ENCODE assay signal across 1 cellular context in the genomic region with DNA sequence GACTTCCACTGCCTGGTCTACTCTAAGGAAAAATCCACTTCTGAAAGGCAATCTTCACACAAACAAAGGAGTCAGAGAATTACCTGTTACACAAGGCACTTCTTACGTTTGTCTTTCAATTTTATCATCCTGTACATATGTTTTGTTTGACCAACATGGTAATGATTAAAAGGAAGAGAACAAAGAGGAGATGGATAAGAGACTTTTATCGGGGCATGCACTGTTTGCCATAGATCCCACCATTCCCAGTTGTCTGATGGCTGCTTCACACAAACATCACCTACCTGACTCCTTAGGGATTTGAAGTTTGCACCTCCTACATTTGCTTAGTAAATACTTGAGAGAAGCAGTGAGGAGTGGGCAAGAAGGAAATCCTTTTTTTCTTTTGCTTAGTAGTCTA.
TF ChIP-seq lines count a peak whose summit lies in the region.

No MANE protein-coding gene starts in this region.

TF ChIP-seq in HepG2, 621 proteins besides CTCF, POLR2A, EP300 and RAD21 (continued from another document):
- TF ChIP-seq NBN (conservative IDR thresholded peaks at IDR 0.05) (no peak), ISX (CRISPR knock-in tag; conservative IDR thresholded peaks at IDR 0.05) (no peak), ZFAT (CRISPR knock-in tag; conservative IDR thresholded peaks at IDR 0.05) (no peak), ZBTB20 (CRISPR knock-in tag; IDR thresholded peaks at IDR 0.05; ENCODE audit: borderline replicate concordance, low read depth) (no peak), ZNF329 (CRISPR knock-in tag; IDR thresholded peaks at IDR 0.05; ENCODE audit: low read depth) (no peak)
- TF ChIP-seq, protein P1, sequence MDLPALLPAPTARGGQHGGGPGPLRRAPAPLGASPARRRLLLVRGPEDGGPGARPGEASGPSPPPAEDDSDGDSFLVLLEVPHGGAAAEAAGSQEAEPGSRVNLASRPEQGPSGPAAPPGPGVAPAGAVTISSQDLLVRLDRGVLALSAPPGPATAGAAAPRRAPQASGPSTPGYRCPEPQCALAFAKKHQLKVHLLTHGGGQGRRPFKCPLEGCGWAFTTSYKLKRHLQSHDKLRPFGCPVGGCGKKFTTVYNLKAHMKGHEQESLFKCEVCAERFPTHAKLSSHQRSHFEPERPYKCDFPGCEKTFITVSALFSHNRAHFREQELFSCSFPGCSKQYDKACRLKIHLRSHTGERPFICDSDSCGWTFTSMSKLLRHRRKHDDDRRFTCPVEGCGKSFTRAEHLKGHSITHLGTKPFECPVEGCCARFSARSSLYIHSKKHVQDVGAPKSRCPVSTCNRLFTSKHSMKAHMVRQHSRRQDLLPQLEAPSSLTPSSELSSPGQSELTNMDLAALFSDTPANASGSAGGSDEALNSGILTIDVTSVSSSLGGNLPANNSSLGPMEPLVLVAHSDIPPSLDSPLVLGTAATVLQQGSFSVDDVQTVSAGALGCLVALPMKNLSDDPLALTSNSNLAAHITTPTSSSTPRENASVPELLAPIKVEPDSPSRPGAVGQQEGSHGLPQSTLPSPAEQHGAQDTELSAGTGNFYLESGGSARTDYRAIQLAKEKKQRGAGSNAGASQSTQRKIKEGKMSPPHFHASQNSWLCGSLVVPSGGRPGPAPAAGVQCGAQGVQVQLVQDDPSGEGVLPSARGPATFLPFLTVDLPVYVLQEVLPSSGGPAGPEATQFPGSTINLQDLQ (CRISPR knock-in tag; IDR thresholded peaks at IDR 0.05): no peak
- TF ChIP-seq, protein P2, sequence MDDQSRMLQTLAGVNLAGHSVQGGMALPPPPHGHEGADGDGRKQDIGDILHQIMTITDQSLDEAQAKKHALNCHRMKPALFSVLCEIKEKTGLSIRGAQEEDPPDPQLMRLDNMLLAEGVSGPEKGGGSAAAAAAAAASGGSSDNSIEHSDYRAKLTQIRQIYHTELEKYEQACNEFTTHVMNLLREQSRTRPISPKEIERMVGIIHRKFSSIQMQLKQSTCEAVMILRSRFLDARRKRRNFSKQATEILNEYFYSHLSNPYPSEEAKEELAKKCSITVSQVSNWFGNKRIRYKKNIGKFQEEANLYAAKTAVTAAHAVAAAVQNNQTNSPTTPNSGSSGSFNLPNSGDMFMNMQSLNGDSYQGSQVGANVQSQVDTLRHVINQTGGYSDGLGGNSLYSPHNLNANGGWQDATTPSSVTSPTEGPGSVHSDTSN (CRISPR knock-in tag; IDR thresholded peaks at IDR 0.05; ENCODE audit: borderline replicate concordance): no peak
- TF ChIP-seq, protein P3, sequence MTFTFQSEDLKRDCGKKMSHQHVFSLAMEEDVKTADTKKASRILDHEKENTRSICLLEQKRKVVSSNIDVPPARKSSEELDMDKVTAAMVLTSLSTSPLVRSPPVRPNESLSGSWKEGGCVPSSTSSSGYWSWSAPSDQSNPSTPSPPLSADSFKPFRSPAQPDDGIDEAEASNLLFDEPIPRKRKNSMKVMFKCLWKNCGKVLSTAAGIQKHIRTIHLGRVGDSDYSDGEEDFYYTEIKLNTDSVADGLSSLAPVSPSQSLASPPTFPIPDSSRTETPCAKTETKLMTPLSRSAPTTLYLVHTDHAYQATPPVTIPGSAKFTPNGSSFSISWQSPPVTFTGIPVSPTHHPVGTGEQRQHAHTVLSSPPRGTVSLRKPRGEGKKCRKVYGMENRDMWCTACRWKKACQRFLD (CRISPR knock-in tag; IDR thresholded peaks at IDR 0.05; ENCODE audit: borderline replicate concordance): no peak
